ENCODE assay signal across 9 cellular contexts in genomic region chr13:112722433-112723250, GRCh38. TPM values are rescaled to one million over a fixed set of nuclear protein-coding genes. Genes with fewer than 3 reads are reported as not detected.
DNase-seq lines count a peak whose midpoint lies in the region; ATAC-seq and TF ChIP-seq lines count a peak whose summit lies in the region.
"Had no signal": no experiment of that assay in that cellular context is flagged by ENCODE, and none has a peak within 500 bp of the region (broad histone marks: within the 10 kb centered on the region; RNA-seq: fewer than 3 reads in every experiment).

No MANE protein-coding gene starts in this region.

- H3K14ac ChIP-seq in H9 (ENCODE audit: insufficient read depth, low read length): no peak overlapping the region

- H3K4me3 Mint-ChIP-seq in H9: no peak overlapping the region
- H3K4me3 Mint-ChIP-seq: stimulated activated naive CD8-positive, alpha-beta T cell treated with anti-CD3 and anti-CD28 coated beads, Interleukin-15, Interleukin-2, amounts not matched to agents 100 ng/mL and 50 ng/mL, for 24 hours had no signal

- no peak overlapping the region for H2BK5ac ChIP-seq in H9 (ENCODE audit: insufficient read length, low read length)

- H3K9me3 ChIP-seq in H9 (ENCODE audit: control insufficient read depth, low read depth, low read length): no peaks in the 10 kb centered on the region

- no peak overlapping the region for H4K8ac ChIP-seq in H9 (replicated peaks; ENCODE audit: insufficient read length, low read depth, low read length)

- H3K23ac ChIP-seq in H9 (ENCODE audit: insufficient read length, low read depth, low read length): no peak overlapping the region

- peaks cover under 1% of the 10 kb centered on the region; the same call in 1 of the 2 replicates for H3K79me2 ChIP-seq in H9 (ENCODE audit: insufficient read depth, low read length)

- H3T11ph ChIP-seq in H9 (ENCODE audit: low read length): no peak overlapping the region

- ATAC-seq in SK-N-SH treated with all-trans-retinoic acid at 6 μM for 48 hours (peak; percentile 88), foreskin keratinocyte (peak; percentile 82), HG02763 (IDR thresholded peaks at IDR 0.05; ENCODE audit: unreplicated experiment) (no peak)

- no peak overlapping the region for H3K4ac ChIP-seq in H9 (ENCODE audit: low read depth, low read length)

- no peaks in the 10 kb centered on the region for H4K20me1 ChIP-seq in H9 (ENCODE audit: control insufficient read depth, insufficient read depth, insufficient read length)

- H3K9ac ChIP-seq in H9 (ENCODE audit: extremely low read depth, insufficient read length, low read length): no peak overlapping the region

- H3K4me1 ChIP-seq in H9 (ENCODE audit: insufficient read depth, low read length) (peaks cover 8% of the 10 kb centered on the region; the same call in 1 of the 2 replicates), foreskin keratinocyte (peaks cover 19% of the 10 kb centered on the region)

- DNase-seq in H9 (no peak), foreskin keratinocyte (peak; percentile 61 to 77), pulmonary artery endothelial cell (ENCODE audit: low read depth, low spot score) (peak; percentile 81), NCI-H187 (lab: John Stamatoyannopoulos, UW) (no peak), NCI-H1694 (lab: John Stamatoyannopoulos, UW) (no peak)
- no peak for DNase-seq in stimulated activated CD4-positive, alpha-beta T cell treated with anti-CD3 and anti-CD28 coated beads, Interleukin-4, amount 100 ng/mL, for 1 hour

- TF ChIP-seq CTCF in H9 (conservative IDR thresholded peaks at IDR 0.05) (no peak), foreskin keratinocyte (conservative IDR thresholded peaks at IDR 0.05) (no peak)

- H3K79me1 ChIP-seq in H9 (ENCODE audit: insufficient read depth, low read depth, low read length, poor library complexity, severe bottlenecking): no peaks in the 10 kb centered on the region

- H3K4me2 ChIP-seq in H9 (ENCODE audit: insufficient read depth, insufficient read length, low read length): no peak overlapping the region

- H3K36me3 Mint-ChIP-seq in H9 (ENCODE audit: insufficient read depth in 1 of 3, low read depth in 3 of 3): peaks cover 2 to 46% (median 23%) of the 10 kb centered on the region in 3 experiments; a peak in 6 of 7 replicates

- no peak overlapping the region for H3K18ac ChIP-seq in H9 (ENCODE audit: insufficient read length, low read depth, low read length)

- WGBS in H9 (ENCODE audit: extremely low coverage, insufficient read length, low lambda C conversion rate): no CpG with 5 or more reads among the region's 19 CpGs

- no peak overlapping the region for H2BK12ac ChIP-seq in H9 (ENCODE audit: insufficient read length, low read depth, low read length)

- H4K5ac ChIP-seq in H9 (ENCODE audit: insufficient read length, low read depth, low read length): no peak overlapping the region

- H3K27ac Mint-ChIP-seq in H9: peak overlapping the region; percentile 6 to 88 (median 12); a peak in 5 of 7 replicates
- H3K27ac Mint-ChIP-seq: stimulated activated naive CD8-positive, alpha-beta T cell treated with anti-CD3 and anti-CD28 coated beads, Interleukin-15, Interleukin-2, amounts not matched to agents 100 ng/mL and 50 ng/mL, for 24 hours had no signal

- no peak overlapping the region for H3K27ac ChIP-seq in H9 (ENCODE audit: insufficient read length, low read depth, low read length)
- peak overlapping the region; percentile 70 for H3K27ac ChIP-seq in foreskin keratinocyte

- H4K91ac ChIP-seq in H9 (ENCODE audit: insufficient read length, low read depth, low read length): no peak overlapping the region

- no peak overlapping the region for H2BK15ac ChIP-seq in H9 (ENCODE audit: low read depth, low read length)

- H3K23me2 ChIP-seq in H9 (ENCODE audit: insufficient read length, low read depth, low read length, poor library complexity, severe bottlenecking): no peaks in the 10 kb centered on the region

- H2BK120ac ChIP-seq in H9 (ENCODE audit: low read depth, low read length, poor library complexity, severe bottlenecking): no peak overlapping the region

- H3K27me3 Mint-ChIP-seq in H9 (ENCODE audit: low read depth): no peaks in the 10 kb centered on the region
- H3K27me3 Mint-ChIP-seq: stimulated activated naive CD8-positive, alpha-beta T cell treated with anti-CD3 and anti-CD28 coated beads, Interleukin-15, Interleukin-2, amounts not matched to agents 100 ng/mL and 50 ng/mL, for 24 hours had no signal

- peaks cover 66 to 67% of the 10 kb centered on the region in 2 experiments for H3K4me1 Mint-ChIP-seq in H9

- H3K56ac ChIP-seq in H9 (ENCODE audit: insufficient read length, low read depth, low read length): no peak overlapping the region

- peaks cover 10 to 25% of the 10 kb centered on the region in 2 experiments for H3K9me3 Mint-ChIP-seq in H9
- H3K9me3 Mint-ChIP-seq: stimulated activated naive CD8-positive, alpha-beta T cell treated with anti-CD3 and anti-CD28 coated beads, Interleukin-15, Interleukin-2, amounts not matched to agents 100 ng/mL and 50 ng/mL, for 24 hours had no signal

- H2BK20ac ChIP-seq in H9 (ENCODE audit: low read depth, low read length, poor library complexity, severe bottlenecking): no peak overlapping the region

- H2AFZ ChIP-seq in H9 (ENCODE audit: low read length): no peak overlapping the region

- no peaks in the 10 kb centered on the region for H3K27me3 ChIP-seq in H9 (ENCODE audit: insufficient read depth, low read length)
- no peaks in the 10 kb centered on the region for H3K27me3 ChIP-seq in foreskin keratinocyte

- no peak overlapping the region for H2AK5ac ChIP-seq in H9 (ENCODE audit: insufficient read length, low read length)

TF ChIP-seq in SK-N-SH treated with all-trans-retinoic acid at 6 μM for 48 hours, 23 proteins besides CTCF, POLR2A, EP300 and RAD21:
- no peak for TF ChIP-seq ZNF565 (CRISPR knock-in tag; conservative IDR thresholded peaks at IDR 0.05; ENCODE audit: low read depth)
- TF ChIP-seq ZFP3 (CRISPR knock-in tag; IDR thresholded peaks at IDR 0.05): no peak
- no peak for TF ChIP-seq PPARA (CRISPR knock-in tag; IDR thresholded peaks at IDR 0.05; ENCODE audit: borderline replicate concordance)
- peak; percentile 70 for TF ChIP-seq ISL1 (CRISPR knock-in tag; IDR thresholded peaks at IDR 0.05)

RNA-seq across cellular contexts. Expression of gene ATP11A, which starts 32.8 kb away (rescaled TPM):
- total RNA-seq in H9 (2021) (61.6 and 65.3 TPM in 2 replicates), foreskin keratinocyte (11.7 and 13.4 TPM in 2 replicates), pulmonary artery endothelial cell (23.7 and 24.2 TPM in 2 replicates)
- polyA plus RNA-seq in foreskin keratinocyte: 2.5 and 2.6 TPM in 2 replicates

Comparison
In these comparisons a context has a peak if more than half of its experiments do, and no peak if none do; other contexts are left out.
1. DNase-seq: peak in foreskin keratinocyte (2 of 2) and pulmonary artery endothelial cell (single experiment); none in H9 (single experiment), NCI-H187 (0 of 2), stimulated activated CD4-positive, alpha-beta T cell treated with anti-CD3 and anti-CD28 coated beads, Interleukin-4, amount 100 ng/mL, for 1 hour (single experiment) and NCI-H1694 (single experiment).